1 cellular context compared by ENCODE assay signal in genomic region chr6:1396952-1397868, GRCh38.
A peak's percentile ranks its signal among the peaks of the same experiment; 100 is the strongest.
TF ChIP-seq lines count a peak whose summit lies in the region.

No MANE protein-coding gene starts in this region.

TF ChIP-seq in K562, 482 proteins besides CTCF, POLR2A, EP300 and RAD21 (continued from another document):
- TF ChIP-seq CTCFL (IDR thresholded peaks at IDR 0.05; ENCODE audit: borderline replicate concordance, insufficient read depth, low read depth, low read length, poor library complexity, severe bottlenecking) (peak; percentile 78), PRDM10 (IDR thresholded peaks at IDR 0.05; ENCODE audit: partially characterized antibody) (no peak), NR4A1 (CRISPR knock-in tag; IDR thresholded peaks at IDR 0.05) (no peak), NR4A1 (tag; IDR thresholded peaks at IDR 0.05) (no peak), DEAF1 (CRISPR knock-in tag; IDR thresholded peaks at IDR 0.05) (peak; percentile 70), ZNF24 (IDR thresholded peaks at IDR 0.05) (0 out of 2 replicates have a peak, but pooled peaks have one; percentile 9), MCM5 (IDR thresholded peaks at IDR 0.05; ENCODE audit: low read depth) (peak; percentile 38; the same call in 1 of the 2 replicates), SMAD1 (IDR thresholded peaks at IDR 0.05; ENCODE audit: low read depth, low read length, partially characterized antibody) (no peak), PBX2 (CRISPR knock-in tag; IDR thresholded peaks at IDR 0.05; ENCODE audit: low read depth) (no peak), PBX2 (tag; conservative IDR thresholded peaks at IDR 0.05; ENCODE audit: low read depth) (peak; percentile 79), ZFP36 (IDR thresholded peaks at IDR 0.05; ENCODE audit: low read depth, low read length, partially characterized antibody) (peak; percentile 14), CHAMP1 (IDR thresholded peaks at IDR 0.05) (no peak), NFIX (CRISPR knock-in tag; IDR thresholded peaks at IDR 0.05; ENCODE audit: low read depth) (no peak), CXXC5 (CRISPR knock-in tag; IDR thresholded peaks at IDR 0.05) (peak; percentile 54; the same call in 1 of the 2 replicates), PKNOX1 (IDR thresholded peaks at IDR 0.05) (peak; percentile 62), ZSCAN32 (CRISPR knock-in tag; IDR thresholded peaks at IDR 0.05) (no peak), PTRF (tag; IDR thresholded peaks at IDR 0.05) (no peak), FOXK2 (conservative IDR thresholded peaks at IDR 0.05 in 1 of 2, IDR thresholded peaks at IDR 0.05 in 1 of 2; ENCODE audit: low read depth in 2 of 2) (0 out of 4 replicates have a peak, but pooled peaks of 1 of the 2 experiments have one; percentile 47), GTF2E2 (tag; IDR thresholded peaks at IDR 0.05) (no peak), NRF1 (conservative IDR thresholded peaks at IDR 0.05 in 1 of 2, IDR thresholded peaks at IDR 0.05 in 1 of 2) (peak; percentile 67 to 71)
TF ChIP-seq in K562: peak in this region for 17.
